In the genomic region with DNA sequence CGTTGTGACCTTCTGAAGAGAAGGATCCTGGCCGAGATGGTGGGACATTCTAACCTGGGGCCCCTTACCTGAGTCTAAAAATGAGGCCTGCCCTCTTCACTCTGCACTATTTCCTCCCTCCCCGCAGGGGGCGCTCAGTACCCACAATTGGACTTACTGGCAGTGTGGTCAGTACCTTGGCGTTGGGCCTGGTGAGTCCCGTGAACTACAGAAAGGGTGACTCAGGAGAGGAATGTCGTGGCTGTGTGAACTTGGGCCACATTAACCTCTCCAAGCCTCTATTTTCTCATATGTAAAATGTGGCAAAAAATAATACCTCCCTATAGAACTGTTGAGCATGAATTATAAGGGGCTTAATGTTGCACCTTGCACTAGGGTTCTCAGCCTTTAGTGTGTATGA, we compare ENCODE assay signal across 1 cellular context.
TF ChIP-seq lines count a peak whose summit lies in the region.

No MANE protein-coding gene starts in this region.

TF ChIP-seq in HepG2, 621 proteins besides CTCF, POLR2A, EP300 and RAD21 (continued from another document and continues in another):
- TF ChIP-seq, protein P1, sequence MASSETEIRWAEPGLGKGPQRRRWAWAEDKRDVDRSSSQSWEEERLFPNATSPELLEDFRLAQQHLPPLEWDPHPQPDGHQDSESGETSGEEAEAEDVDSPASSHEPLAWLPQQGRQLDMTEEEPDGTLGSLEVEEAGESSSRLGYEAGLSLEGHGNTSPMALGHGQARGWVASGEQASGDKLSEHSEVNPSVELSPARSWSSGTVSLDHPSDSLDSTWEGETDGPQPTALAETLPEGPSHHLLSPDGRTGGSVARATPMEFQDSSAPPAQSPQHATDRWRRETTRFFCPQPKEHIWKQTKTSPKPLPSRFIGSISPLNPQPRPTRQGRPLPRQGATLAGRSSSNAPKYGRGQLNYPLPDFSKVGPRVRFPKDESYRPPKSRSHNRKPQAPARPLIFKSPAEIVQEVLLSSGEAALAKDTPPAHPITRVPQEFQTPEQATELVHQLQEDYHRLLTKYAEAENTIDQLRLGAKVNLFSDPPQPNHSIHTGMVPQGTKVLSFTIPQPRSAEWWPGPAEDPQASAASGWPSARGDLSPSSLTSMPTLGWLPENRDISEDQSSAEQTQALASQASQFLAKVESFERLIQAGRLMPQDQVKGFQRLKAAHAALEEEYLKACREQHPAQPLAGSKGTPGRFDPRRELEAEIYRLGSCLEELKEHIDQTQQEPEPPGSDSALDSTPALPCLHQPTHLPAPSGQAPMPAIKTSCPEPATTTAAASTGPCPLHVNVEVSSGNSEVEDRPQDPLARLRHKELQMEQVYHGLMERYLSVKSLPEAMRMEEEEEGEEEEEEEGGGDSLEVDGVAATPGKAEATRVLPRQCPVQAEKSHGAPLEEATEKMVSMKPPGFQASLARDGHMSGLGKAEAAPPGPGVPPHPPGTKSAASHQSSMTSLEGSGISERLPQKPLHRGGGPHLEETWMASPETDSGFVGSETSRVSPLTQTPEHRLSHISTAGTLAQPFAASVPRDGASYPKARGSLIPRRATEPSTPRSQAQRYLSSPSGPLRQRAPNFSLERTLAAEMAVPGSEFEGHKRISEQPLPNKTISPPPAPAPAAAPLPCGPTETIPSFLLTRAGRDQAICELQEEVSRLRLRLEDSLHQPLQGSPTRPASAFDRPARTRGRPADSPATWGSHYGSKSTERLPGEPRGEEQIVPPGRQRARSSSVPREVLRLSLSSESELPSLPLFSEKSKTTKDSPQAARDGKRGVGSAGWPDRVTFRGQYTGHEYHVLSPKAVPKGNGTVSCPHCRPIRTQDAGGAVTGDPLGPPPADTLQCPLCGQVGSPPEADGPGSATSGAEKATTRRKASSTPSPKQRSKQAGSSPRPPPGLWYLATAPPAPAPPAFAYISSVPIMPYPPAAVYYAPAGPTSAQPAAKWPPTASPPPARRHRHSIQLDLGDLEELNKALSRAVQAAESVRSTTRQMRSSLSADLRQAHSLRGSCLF (CRISPR knock-in tag; IDR thresholded peaks at IDR 0.05; ENCODE audit: borderline replicate concordance), result no peak
- TF ChIP-seq ATF5 (CRISPR knock-in tag; IDR thresholded peaks at IDR 0.05; ENCODE audit: low read depth), result no peak
- no peak for TF ChIP-seq GMEB1 (CRISPR knock-in tag; IDR thresholded peaks at IDR 0.05; ENCODE audit: borderline replicate concordance)
- no peak for TF ChIP-seq CCDC6 (CRISPR knock-in tag; IDR thresholded peaks at IDR 0.05)
- TF ChIP-seq ARID4A (CRISPR knock-in tag; IDR thresholded peaks at IDR 0.05; ENCODE audit: borderline replicate concordance), result no peak; the same call in 1 of the 2 replicates
- peak; percentile 71 for TF ChIP-seq ZNF121 (CRISPR knock-in tag; IDR thresholded peaks at IDR 0.05)
- no peak for TF ChIP-seq ELK4 (CRISPR knock-in tag; IDR thresholded peaks at IDR 0.05; ENCODE audit: borderline replicate concordance)
- no peak for TF ChIP-seq ZNF451 (CRISPR knock-in tag; IDR thresholded peaks at IDR 0.05)
- no peak for TF ChIP-seq MXD3 (CRISPR knock-in tag; IDR thresholded peaks at IDR 0.05)
- TF ChIP-seq NFKB2 (CRISPR knock-in tag; IDR thresholded peaks at IDR 0.05; ENCODE audit: borderline replicate concordance), result no peak
- TF ChIP-seq PLRG1 (conservative IDR thresholded peaks at IDR 0.05), result no peak
- TF ChIP-seq ZNF629 (CRISPR knock-in tag; conservative IDR thresholded peaks at IDR 0.05), result peak; percentile 81
- no peak for TF ChIP-seq HDAC6 (IDR thresholded peaks at IDR 0.05; ENCODE audit: low read depth, low read length)
- no peak for TF ChIP-seq E2F1 (CRISPR knock-in tag; IDR thresholded peaks at IDR 0.05)
- TF ChIP-seq TP53 (CRISPR knock-in tag; conservative IDR thresholded peaks at IDR 0.05), result no peak
- TF ChIP-seq ZNF3 (CRISPR knock-in tag; IDR thresholded peaks at IDR 0.05), result no peak
- TF ChIP-seq ZNF335 (CRISPR knock-in tag; IDR thresholded peaks at IDR 0.05), result peak; percentile 75; the same call in 1 of the 2 replicates
- TF ChIP-seq DR1 (CRISPR knock-in tag; IDR thresholded peaks at IDR 0.05), result peak; percentile 45; the same call in 1 of the 2 replicates
- TF ChIP-seq, protein P2, sequence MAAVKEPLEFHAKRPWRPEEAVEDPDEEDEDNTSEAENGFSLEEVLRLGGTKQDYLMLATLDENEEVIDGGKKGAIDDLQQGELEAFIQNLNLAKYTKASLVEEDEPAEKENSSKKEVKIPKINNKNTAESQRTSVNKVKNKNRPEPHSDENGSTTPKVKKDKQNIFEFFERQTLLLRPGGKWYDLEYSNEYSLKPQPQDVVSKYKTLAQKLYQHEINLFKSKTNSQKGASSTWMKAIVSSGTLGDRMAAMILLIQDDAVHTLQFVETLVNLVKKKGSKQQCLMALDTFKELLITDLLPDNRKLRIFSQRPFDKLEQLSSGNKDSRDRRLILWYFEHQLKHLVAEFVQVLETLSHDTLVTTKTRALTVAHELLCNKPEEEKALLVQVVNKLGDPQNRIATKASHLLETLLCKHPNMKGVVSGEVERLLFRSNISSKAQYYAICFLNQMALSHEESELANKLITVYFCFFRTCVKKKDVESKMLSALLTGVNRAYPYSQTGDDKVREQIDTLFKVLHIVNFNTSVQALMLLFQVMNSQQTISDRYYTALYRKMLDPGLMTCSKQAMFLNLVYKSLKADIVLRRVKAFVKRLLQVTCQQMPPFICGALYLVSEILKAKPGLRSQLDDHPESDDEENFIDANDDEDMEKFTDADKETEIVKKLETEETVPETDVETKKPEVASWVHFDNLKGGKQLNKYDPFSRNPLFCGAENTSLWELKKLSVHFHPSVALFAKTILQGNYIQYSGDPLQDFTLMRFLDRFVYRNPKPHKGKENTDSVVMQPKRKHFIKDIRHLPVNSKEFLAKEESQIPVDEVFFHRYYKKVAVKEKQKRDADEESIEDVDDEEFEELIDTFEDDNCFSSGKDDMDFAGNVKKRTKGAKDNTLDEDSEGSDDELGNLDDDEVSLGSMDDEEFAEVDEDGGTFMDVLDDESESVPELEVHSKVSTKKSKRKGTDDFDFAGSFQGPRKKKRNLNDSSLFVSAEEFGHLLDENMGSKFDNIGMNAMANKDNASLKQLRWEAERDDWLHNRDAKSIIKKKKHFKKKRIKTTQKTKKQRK (IDR thresholded peaks at IDR 0.05; ENCODE audit: low read length), result no peak
- no peak for TF ChIP-seq NFE2 (CRISPR knock-in tag; IDR thresholded peaks at IDR 0.05)
- no peak for TF ChIP-seq ZNF337 (CRISPR knock-in tag; IDR thresholded peaks at IDR 0.05; ENCODE audit: borderline replicate concordance, low read depth)
- no peak for TF ChIP-seq SOX13 (IDR thresholded peaks at IDR 0.05)
- TF ChIP-seq SOX13 (CRISPR knock-in tag; conservative IDR thresholded peaks at IDR 0.05 in 1 of 2, IDR thresholded peaks at IDR 0.05 in 1 of 2), result peak in 1 of 2 experiments; percentile 46; a peak in 2 of 4 replicates
- no peak for TF ChIP-seq AHR (CRISPR knock-in tag; IDR thresholded peaks at IDR 0.05)
- no peak for TF ChIP-seq SNAI1 (CRISPR knock-in tag; IDR thresholded peaks at IDR 0.05; ENCODE audit: borderline replicate concordance)
- TF ChIP-seq, protein P3, sequence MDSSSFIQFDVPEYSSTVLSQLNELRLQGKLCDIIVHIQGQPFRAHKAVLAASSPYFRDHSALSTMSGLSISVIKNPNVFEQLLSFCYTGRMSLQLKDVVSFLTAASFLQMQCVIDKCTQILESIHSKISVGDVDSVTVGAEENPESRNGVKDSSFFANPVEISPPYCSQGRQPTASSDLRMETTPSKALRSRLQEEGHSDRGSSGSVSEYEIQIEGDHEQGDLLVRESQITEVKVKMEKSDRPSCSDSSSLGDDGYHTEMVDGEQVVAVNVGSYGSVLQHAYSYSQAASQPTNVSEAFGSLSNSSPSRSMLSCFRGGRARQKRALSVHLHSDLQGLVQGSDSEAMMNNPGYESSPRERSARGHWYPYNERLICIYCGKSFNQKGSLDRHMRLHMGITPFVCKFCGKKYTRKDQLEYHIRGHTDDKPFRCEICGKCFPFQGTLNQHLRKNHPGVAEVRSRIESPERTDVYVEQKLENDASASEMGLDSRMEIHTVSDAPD (CRISPR knock-in tag; IDR thresholded peaks at IDR 0.05), result no peak
- TF ChIP-seq DNMT1 (CRISPR knock-in tag; IDR thresholded peaks at IDR 0.05), result no peak
- TF ChIP-seq, protein P4, sequence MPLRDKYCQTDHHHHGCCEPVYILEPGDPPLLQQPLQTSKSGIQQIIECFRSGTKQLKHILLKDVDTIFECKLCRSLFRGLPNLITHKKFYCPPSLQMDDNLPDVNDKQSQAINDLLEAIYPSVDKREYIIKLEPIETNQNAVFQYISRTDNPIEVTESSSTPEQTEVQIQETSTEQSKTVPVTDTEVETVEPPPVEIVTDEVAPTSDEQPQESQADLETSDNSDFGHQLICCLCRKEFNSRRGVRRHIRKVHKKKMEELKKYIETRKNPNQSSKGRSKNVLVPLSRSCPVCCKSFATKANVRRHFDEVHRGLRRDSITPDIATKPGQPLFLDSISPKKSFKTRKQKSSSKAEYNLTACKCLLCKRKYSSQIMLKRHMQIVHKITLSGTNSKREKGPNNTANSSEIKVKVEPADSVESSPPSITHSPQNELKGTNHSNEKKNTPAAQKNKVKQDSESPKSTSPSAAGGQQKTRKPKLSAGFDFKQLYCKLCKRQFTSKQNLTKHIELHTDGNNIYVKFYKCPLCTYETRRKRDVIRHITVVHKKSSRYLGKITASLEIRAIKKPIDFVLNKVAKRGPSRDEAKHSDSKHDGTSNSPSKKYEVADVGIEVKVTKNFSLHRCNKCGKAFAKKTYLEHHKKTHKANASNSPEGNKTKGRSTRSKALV (CRISPR knock-in tag; IDR thresholded peaks at IDR 0.05), result no peak
- no peak for TF ChIP-seq CCAR2 (optimal IDR thresholded peaks at IDR 0.05; ENCODE audit: low read depth, low read length)
- no peak for TF ChIP-seq GLI4 (CRISPR knock-in tag; IDR thresholded peaks at IDR 0.05; ENCODE audit: borderline replicate concordance)
- no peak for TF ChIP-seq NR3C1 (CRISPR knock-in tag; IDR thresholded peaks at IDR 0.05)
- TF ChIP-seq POLR2AphosphoS5 (IDR thresholded peaks at IDR 0.05; ENCODE audit: low read depth, low read length), result no peak
- no peak for TF ChIP-seq ATF7 (IDR thresholded peaks at IDR 0.05)
- no peak for TF ChIP-seq ATF7 (CRISPR knock-in tag; IDR thresholded peaks at IDR 0.05)
- TF ChIP-seq ZNF737 (CRISPR knock-in tag; IDR thresholded peaks at IDR 0.05; ENCODE audit: borderline replicate concordance), result no peak
- TF ChIP-seq NCOA5 (CRISPR knock-in tag; IDR thresholded peaks at IDR 0.05), result no peak
- TF ChIP-seq ZNF367 (CRISPR knock-in tag; IDR thresholded peaks at IDR 0.05; ENCODE audit: borderline replicate concordance), result no peak
